Comparison of ENCODE assay signal across 2 cellular contexts in the genomic region with DNA sequence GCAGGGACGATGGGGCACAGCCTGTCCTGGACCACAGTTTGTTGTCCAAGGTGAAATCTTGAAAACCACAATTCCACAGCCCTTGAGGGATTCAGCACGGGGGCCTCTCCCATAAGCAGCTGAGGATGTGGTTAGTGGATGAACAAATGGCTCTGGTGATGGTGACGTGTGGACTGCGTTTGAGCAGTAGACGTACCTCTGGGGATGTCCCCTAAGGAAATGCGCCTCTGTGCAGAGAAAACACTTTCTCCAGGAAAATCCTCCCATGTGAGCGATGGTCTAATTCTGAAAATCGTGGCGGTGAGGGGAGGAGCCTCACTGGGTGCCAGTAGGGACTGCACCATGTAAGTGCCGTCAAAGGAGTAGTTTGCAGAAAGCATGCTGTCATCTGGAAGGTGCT.
TF ChIP-seq lines count a peak whose summit lies in the region.

No MANE protein-coding gene starts in this region.

TF ChIP-seq in IMR-90, 13 proteins besides CTCF, POLR2A, EP300 and RAD21:
- TF ChIP-seq SMC3 (IDR thresholded peaks at IDR 0.05; ENCODE audit: low read depth, low read length) (no peak), MXI1 (IDR thresholded peaks at IDR 0.05; ENCODE audit: borderline replicate concordance, low read depth, low read length) (no peak), MAZ (IDR thresholded peaks at IDR 0.05; ENCODE audit: borderline replicate concordance, low read depth, low read length) (no peak), FOS (IDR thresholded peaks at IDR 0.05; ENCODE audit: low read depth, low read length) (no peak), RCOR1 (IDR thresholded peaks at IDR 0.05; ENCODE audit: insufficient replicate concordance, low read length) (no peak), RFX5 (IDR thresholded peaks at IDR 0.05; ENCODE audit: low read depth, low read length) (no peak), CEBPB (IDR thresholded peaks at IDR 0.05; ENCODE audit: low read depth, low read length) (no peak), NFE2L2 (IDR thresholded peaks at IDR 0.05; ENCODE audit: low read depth, low read length) (no peak), CHD1 (IDR thresholded peaks at IDR 0.05; ENCODE audit: low read depth, low read length) (no peak)
- TF ChIP-seq, protein P1, sequence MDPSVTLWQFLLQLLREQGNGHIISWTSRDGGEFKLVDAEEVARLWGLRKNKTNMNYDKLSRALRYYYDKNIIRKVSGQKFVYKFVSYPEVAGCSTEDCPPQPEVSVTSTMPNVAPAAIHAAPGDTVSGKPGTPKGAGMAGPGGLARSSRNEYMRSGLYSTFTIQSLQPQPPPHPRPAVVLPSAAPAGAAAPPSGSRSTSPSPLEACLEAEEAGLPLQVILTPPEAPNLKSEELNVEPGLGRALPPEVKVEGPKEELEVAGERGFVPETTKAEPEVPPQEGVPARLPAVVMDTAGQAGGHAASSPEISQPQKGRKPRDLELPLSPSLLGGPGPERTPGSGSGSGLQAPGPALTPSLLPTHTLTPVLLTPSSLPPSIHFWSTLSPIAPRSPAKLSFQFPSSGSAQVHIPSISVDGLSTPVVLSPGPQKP (IDR thresholded peaks at IDR 0.05; ENCODE audit: borderline replicate concordance, low read depth, low read length): no peak

TF ChIP-seq in GM23338, 12 proteins besides CTCF, POLR2A, EP300 and RAD21:
- no peak for TF ChIP-seq CREB1 (CRISPR knock-in tag; IDR thresholded peaks at IDR 0.05; ENCODE audit: low read depth)
